ENCODE assay signal across 13 cellular contexts in genomic region chr18:10201655-10202054, GRCh38.
"Had no signal": no experiment of that assay in that cellular context is flagged by ENCODE, and none has a peak within 500 bp of the region (broad histone marks: within the 10 kb centered on the region; RNA-seq: fewer than 3 reads in every experiment).

No MANE protein-coding gene starts in this region.

- H3K9me3 Mint-ChIP-seq: activated CD4-positive, alpha-beta memory T cell treated with anti-CD3 and anti-CD28 coated beads for 36 hours; activated naive CD4-positive, alpha-beta T cell treated with anti-CD3 and anti-CD28 coated beads, Interleukin-2, amount 10 ng/mL, durations not matched to agents 7 days and 5 days; activated T-cell treated with anti-CD3 and anti-CD28 coated beads, Interleukin-2, amount 50 U/mL, for 24 hours; neural crest cell had no signal

- H3K27me3 Mint-ChIP-seq: activated CD8-positive, alpha-beta memory T cell treated with anti-CD3 and anti-CD28 coated beads, Interleukin-2, amount 10 ng/mL, durations not matched to agents 7 days and 5 days; activated T-cell treated with anti-CD3 and anti-CD28 coated beads, Interleukin-2, amount 50 U/mL, for 24 hours had no signal

- H3K4me3 Mint-ChIP-seq: activated CD4-positive, alpha-beta memory T cell treated with anti-CD3 and anti-CD28 coated beads for 36 hours; activated CD8-positive, alpha-beta memory T cell treated with anti-CD3 and anti-CD28 coated beads, Interleukin-2, amount 10 ng/mL, durations not matched to agents 7 days and 5 days; activated naive CD4-positive, alpha-beta T cell treated with anti-CD3 and anti-CD28 coated beads, Interleukin-2, amount 10 ng/mL, durations not matched to agents 7 days and 5 days; activated T-cell treated with anti-CD3 and anti-CD28 coated beads, Interleukin-2, amount 50 U/mL, for 24 hours; neural crest cell; stimulated activated effector memory CD8-positive, alpha-beta T cell treated with anti-CD3 and anti-CD28 coated beads, Interleukin-12 subunit alpha, Interleukin-12 subunit beta, amount 100 ng/mL, for 72 hours had no signal

- H3K36me3 Mint-ChIP-seq: activated CD4-positive, alpha-beta memory T cell treated with anti-CD3 and anti-CD28 coated beads for 36 hours; activated CD8-positive, alpha-beta memory T cell treated with anti-CD3 and anti-CD28 coated beads, Interleukin-2, amount 10 ng/mL, durations not matched to agents 7 days and 5 days; activated naive CD4-positive, alpha-beta T cell treated with anti-CD3 and anti-CD28 coated beads, Interleukin-2, amount 10 ng/mL, durations not matched to agents 7 days and 5 days; stimulated activated effector memory CD8-positive, alpha-beta T cell treated with anti-CD3 and anti-CD28 coated beads, Interleukin-12 subunit alpha, Interleukin-12 subunit beta, amount 100 ng/mL, for 72 hours had no signal

- DNase-seq: activated CD4-positive, alpha-beta memory T cell treated with anti-CD3 and anti-CD28 coated beads for 36 hours; activated CD4-positive, alpha-beta T cell treated with anti-CD3 and anti-CD28 coated beads for 1 hour; activated CD8-positive, alpha-beta memory T cell treated with anti-CD3 and anti-CD28 coated beads, Interleukin-2, amount 10 ng/mL, durations not matched to agents 7 days and 5 days; activated naive CD4-positive, alpha-beta T cell treated with anti-CD3 and anti-CD28 coated beads, Interleukin-2, amount 10 ng/mL, durations not matched to agents 7 days and 5 days; activated T-cell treated with anti-CD3 and anti-CD28 coated beads, Interleukin-2, amount 50 U/mL, for 24 hours; foreskin melanocyte; head of caudate nucleus; kidney glomerular epithelial cell; pancreas; stimulated activated CD4-positive, alpha-beta T cell treated with anti-CD3 and anti-CD28 coated beads, Interleukin-2, amount 100 ng/mL, for 24 hours; T-helper 9 cell had no signal

- H3K27ac Mint-ChIP-seq: activated CD4-positive, alpha-beta memory T cell treated with anti-CD3 and anti-CD28 coated beads for 36 hours; activated CD8-positive, alpha-beta memory T cell treated with anti-CD3 and anti-CD28 coated beads, Interleukin-2, amount 10 ng/mL, durations not matched to agents 7 days and 5 days; activated naive CD4-positive, alpha-beta T cell treated with anti-CD3 and anti-CD28 coated beads, Interleukin-2, amount 10 ng/mL, durations not matched to agents 7 days and 5 days; activated T-cell treated with anti-CD3 and anti-CD28 coated beads, Interleukin-2, amount 50 U/mL, for 24 hours; stimulated activated effector memory CD8-positive, alpha-beta T cell treated with anti-CD3 and anti-CD28 coated beads, Interleukin-12 subunit alpha, Interleukin-12 subunit beta, amount 100 ng/mL, for 72 hours had no signal

- H3K4me1 Mint-ChIP-seq: activated CD8-positive, alpha-beta memory T cell treated with anti-CD3 and anti-CD28 coated beads, Interleukin-2, amount 10 ng/mL, durations not matched to agents 7 days and 5 days; activated naive CD4-positive, alpha-beta T cell treated with anti-CD3 and anti-CD28 coated beads, Interleukin-2, amount 10 ng/mL, durations not matched to agents 7 days and 5 days; stimulated activated effector memory CD8-positive, alpha-beta T cell treated with anti-CD3 and anti-CD28 coated beads, Interleukin-12 subunit alpha, Interleukin-12 subunit beta, amount 100 ng/mL, for 72 hours had no signal
